24 cellular contexts compared by ENCODE assay signal in genomic region chrX:113919387-113919786, GRCh38.
"Had no signal": no experiment of that assay in that cellular context is flagged by ENCODE, and none has a peak within 500 bp of the region (broad histone marks: within the 10 kb centered on the region; RNA-seq: fewer than 3 reads in every experiment).

No MANE protein-coding gene starts in this region.

- DNase-seq: effector memory CD4-positive, alpha-beta T cell; gastrocnemius medialis; glutamatergic neuron; immature natural killer cell; left lung; lower lobe of right lung; midbrain; nucleus accumbens; pancreas; right lobe of liver; stimulated activated CD4-positive, alpha-beta T cell treated with anti-CD3 and anti-CD28 coated beads, Interleukin-2, amount 100 ng/mL, for 24 hours; stimulated activated CD4-positive, alpha-beta T cell treated with anti-CD3 and anti-CD28 coated beads, Interleukin-4, amount 100 ng/mL, for 4 hours; stimulated activated naive B cell treated with anti-CD40 and anti-IgM and Interleukin-4, amounts not matched to agents 10 μg/mL and 1 μg/mL and 100 μg/mL, for 72 hours; stimulated activated naive CD8-positive, alpha-beta T cell treated with anti-CD3 and anti-CD28 coated beads, Interleukin-15, amount 100 ng/mL, for 72 hours; testis; upper lobe of right lung had no signal

- H3K4me3 Mint-ChIP-seq: immature natural killer cell; memory B cell; natural killer cell treated with Interleukin-12 subunit alpha and Interleukin-12 subunit beta and Interleukin-15 and Interleukin-18, amount 100 ng/mL, for 72 hours; neural progenitor cell; stimulated activated naive B cell treated with anti-CD40 and anti-IgM and Interleukin-4, amounts not matched to agents 10 μg/mL and 1 μg/mL and 100 μg/mL, for 72 hours; stimulated activated naive CD8-positive, alpha-beta T cell treated with anti-CD3 and anti-CD28 coated beads, Interleukin-15, amount 100 ng/mL, for 72 hours had no signal

- H3K36me3 Mint-ChIP-seq: immature natural killer cell; natural killer cell treated with Interleukin-12 subunit alpha and Interleukin-12 subunit beta and Interleukin-15 and Interleukin-18, amount 100 ng/mL, for 72 hours; neural progenitor cell; stimulated activated naive B cell treated with anti-CD40 and anti-IgM and Interleukin-4, amounts not matched to agents 10 μg/mL and 1 μg/mL and 100 μg/mL, for 72 hours had no signal

- ATAC-seq: gastrocnemius medialis; left lung; lower lobe of right lung; natural killer cell treated with Interleukin-12 subunit alpha and Interleukin-12 subunit beta and Interleukin-15 and Interleukin-18, amount 100 ng/mL, for 72 hours; pancreas; right lobe of liver; stimulated activated naive B cell treated with anti-CD40 and anti-IgM and Interleukin-4, amounts not matched to agents 10 μg/mL and 1 μg/mL and 100 μg/mL, for 72 hours; stimulated activated naive CD8-positive, alpha-beta T cell treated with anti-CD3 and anti-CD28 coated beads, Interleukin-15, amount 100 ng/mL, for 72 hours; upper lobe of right lung had no signal

- H3K27me3 Mint-ChIP-seq: memory B cell; natural killer cell treated with Interleukin-12 subunit alpha and Interleukin-12 subunit beta and Interleukin-15 and Interleukin-18, amount 100 ng/mL, for 72 hours; stimulated activated naive CD8-positive, alpha-beta T cell treated with anti-CD3 and anti-CD28 coated beads, Interleukin-15, amount 100 ng/mL, for 72 hours had no signal

- H3K4me2 ChIP-seq: neural progenitor cell had no signal

- H3K4me1 Mint-ChIP-seq: immature natural killer cell; stimulated activated naive B cell treated with anti-CD40 and anti-IgM and Interleukin-4, amounts not matched to agents 10 μg/mL and 1 μg/mL and 100 μg/mL, for 72 hours; stimulated activated naive CD8-positive, alpha-beta T cell treated with anti-CD3 and anti-CD28 coated beads, Interleukin-15, amount 100 ng/mL, for 72 hours had no signal

- H3K27ac Mint-ChIP-seq: immature natural killer cell; memory B cell; natural killer cell treated with Interleukin-12 subunit alpha and Interleukin-12 subunit beta and Interleukin-15 and Interleukin-18, amount 100 ng/mL, for 72 hours; neural progenitor cell; stimulated activated naive B cell treated with anti-CD40 and anti-IgM and Interleukin-4, amounts not matched to agents 10 μg/mL and 1 μg/mL and 100 μg/mL, for 72 hours; stimulated activated naive CD8-positive, alpha-beta T cell treated with anti-CD3 and anti-CD28 coated beads, Interleukin-15, amount 100 ng/mL, for 72 hours had no signal

- H3K4me3 ChIP-seq: esophagus muscularis mucosa, gastrocnemius medialis, left lung, lower lobe of right lung, neural progenitor cell, pancreas, prostate gland, right lobe of liver, testis, tibial nerve, upper lobe of right lung, vagina had no signal

- H3K27ac ChIP-seq: epithelial cell of prostate, esophagus muscularis mucosa, gastrocnemius medialis, left lung, lower lobe of right lung, neural progenitor cell, pancreas, prostate gland, right lobe of liver, testis, tibial nerve, upper lobe of right lung, vagina had no signal

- H3K9me3 Mint-ChIP-seq: natural killer cell treated with Interleukin-12 subunit alpha and Interleukin-12 subunit beta and Interleukin-15 and Interleukin-18, amount 100 ng/mL, for 72 hours; neural progenitor cell had no signal

- H3K4me1 ChIP-seq: esophagus muscularis mucosa, gastrocnemius medialis, left lung, lower lobe of right lung, neural progenitor cell, pancreas, prostate gland, right lobe of liver, testis, tibial nerve, upper lobe of right lung, vagina had no signal

- H2AFZ ChIP-seq: neural progenitor cell had no signal

- H3K36me3 ChIP-seq: esophagus muscularis mucosa, gastrocnemius medialis, left lung, lower lobe of right lung, neural progenitor cell, pancreas, prostate gland, right lobe of liver, tibial nerve, upper lobe of right lung, vagina had no signal

- H3K9me3 ChIP-seq: esophagus muscularis mucosa, gastrocnemius medialis, left lung, lower lobe of right lung, pancreas, prostate gland, right lobe of liver, testis, tibial nerve, upper lobe of right lung, vagina had no signal

- H3K27me3 ChIP-seq: esophagus muscularis mucosa, gastrocnemius medialis, left lung, neural progenitor cell, right lobe of liver, testis, upper lobe of right lung, vagina had no signal

- H3K9ac ChIP-seq: neural progenitor cell had no signal
